Comparison of ENCODE assay signal across 23 cellular contexts in the genomic region with DNA sequence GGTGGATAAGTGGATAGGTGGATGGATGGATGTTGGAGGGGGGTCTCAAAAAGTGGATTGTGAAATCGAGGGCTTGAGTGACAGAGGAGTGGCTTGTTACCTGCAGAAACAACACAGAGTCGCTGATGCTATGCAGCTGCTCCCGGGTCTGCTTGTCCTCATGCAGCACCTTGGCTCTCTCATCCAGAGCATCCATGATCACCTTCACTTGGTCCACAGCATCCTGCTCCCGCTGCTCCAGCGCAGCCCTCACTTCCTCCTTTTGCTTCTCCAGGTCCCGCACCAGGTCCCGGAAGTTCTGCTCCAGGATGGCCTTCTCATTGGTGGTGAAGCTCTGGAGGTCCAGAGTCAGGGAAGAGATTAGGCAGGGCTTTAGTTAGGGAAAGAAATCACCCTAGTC. TPM values are rescaled to one million over a fixed set of nuclear protein-coding genes. Genes with fewer than 3 reads are reported as not detected.
DNase-seq lines count a peak whose midpoint lies in the region; ATAC-seq and TF ChIP-seq lines count a peak whose summit lies in the region.
"Had no signal": no experiment of that assay in that cellular context is flagged by ENCODE, and none has a peak within 500 bp of the region (broad histone marks: within the 10 kb centered on the region; RNA-seq: fewer than 3 reads in every experiment).

No MANE protein-coding gene starts in this region.

- no peaks in the 10 kb centered on the region for H3K9me3 ChIP-seq in RWPE2 (ENCODE audit: severe bottlenecking)
- no peaks in the 10 kb centered on the region for H3K9me3 ChIP-seq in osteoblast (ENCODE audit: low read depth, low read length)
- no peaks in the 10 kb centered on the region for H3K9me3 ChIP-seq in upper lobe of right lung
- no peaks in the 10 kb centered on the region for H3K9me3 ChIP-seq in body of pancreas

- intact Hi-C loops in upper lobe of right lung (cut with DNase I) (no loop called here), body of pancreas (cut with DNase I) (no loop called here)

- no peaks in the 10 kb centered on the region for H3K9me3 Mint-ChIP-seq in chondrocyte (ENCODE audit: low read depth)

- no peak overlapping the region for H3K27ac Mint-ChIP-seq in chondrocyte (ENCODE audit: unreplicated experiment)

- H3K36me3 ChIP-seq in RWPE2 (ENCODE audit: low read depth) (peaks cover 89% of the 10 kb centered on the region), osteoblast (ENCODE audit: insufficient read depth, low read length) (no peaks in the 10 kb centered on the region), upper lobe of right lung (no peaks in the 10 kb centered on the region), body of pancreas (replicated peaks in 1 of 2; ENCODE audit: insufficient read depth in 1 of 2, low read depth in 2 of 2) (no peaks in the 10 kb centered on the region)

- no peak overlapping the region for H3K4me3 Mint-ChIP-seq in chondrocyte (ENCODE audit: unreplicated experiment)
- H3K4me3 Mint-ChIP-seq: CD4-positive, CD25-positive, alpha-beta regulatory T cell had no signal

- DNase-seq in RWPE2 (ENCODE audit: low spot score), result no peak
- peak; percentile 32 for DNase-seq in chondrocyte (ENCODE audit: low spot score)
- peak; percentile 34 for DNase-seq in osteoblast (ENCODE audit: insufficient read length, low spot score, missing footprints)
- peak; percentile 30 for DNase-seq in upper lobe of right lung
- DNase-seq in midbrain (lab: John Stamatoyannopoulos, UW), result no peak
- DNase-seq in body of pancreas, result no peak
- no peak for DNase-seq in DMS153 treated with DMSO at 0.1 percent for 48 hours (lab: John Stamatoyannopoulos, UW; ENCODE audit: unreplicated experiment)
- DNase-seq: CD4-positive, CD25-positive, alpha-beta regulatory T cell; DMS79; GOT3; HCEC 1CT; NCI-H1105; NCI-H146; NCI-H2029; NCI-H226; NCI-H510A treated with DMSO at 0.1 percent for 48 hours; NCI-H748 treated with DMSO at 0.1 percent for 48 hours; NK-92 treated with Interleukin-12 subunit alpha and Interleukin-12 subunit beta, amount 100 ng/mL, for 24 hours had no signal

- H3K4me1 ChIP-seq in RWPE2 (ENCODE audit: insufficient read depth, poor library complexity, severe bottlenecking) (peaks cover 62% of the 10 kb centered on the region), osteoblast (ENCODE audit: insufficient read depth, low read length) (no peaks in the 10 kb centered on the region), upper lobe of right lung (no peaks in the 10 kb centered on the region), body of pancreas (peaks cover 6% of the 10 kb centered on the region)

- TF ChIP-seq CTCF in RWPE2 (IDR thresholded peaks at IDR 0.05; ENCODE audit: poor library complexity, severe bottlenecking) (no peak), chondrocyte (IDR thresholded peaks at IDR 0.05) (no peak), osteoblast (IDR thresholded peaks at IDR 0.05; ENCODE audit: extremely low read depth, low read depth, low read length) (no peak), upper lobe of right lung (IDR thresholded peaks at IDR 0.05) (no peak), body of pancreas (IDR thresholded peaks at IDR 0.05) (no peak)

- no peaks in the 10 kb centered on the region for H3K4me1 Mint-ChIP-seq in chondrocyte (ENCODE audit: low read depth)
- H3K4me1 Mint-ChIP-seq: CD4-positive, CD25-positive, alpha-beta regulatory T cell had no signal

- H3K27me3 ChIP-seq in RWPE2 (ENCODE audit: insufficient read depth, poor library complexity, severe bottlenecking) (no peaks in the 10 kb centered on the region), osteoblast (ENCODE audit: insufficient read depth, low read length) (peaks cover 15% of the 10 kb centered on the region), upper lobe of right lung (no peaks in the 10 kb centered on the region), body of pancreas (no peaks in the 10 kb centered on the region)

- peaks cover 35% of the 10 kb centered on the region for H3K27me3 Mint-ChIP-seq in chondrocyte (ENCODE audit: low read depth)

- no peaks in the 10 kb centered on the region for H4K20me1 ChIP-seq in osteoblast (ENCODE audit: insufficient read depth, low read length)

- no peaks in the 10 kb centered on the region for H3K79me2 ChIP-seq in osteoblast (ENCODE audit: insufficient read depth, low read length)

- no peak for ATAC-seq in RWPE2 (ENCODE audit: low read depth)
- ATAC-seq in upper lobe of right lung, result no peak
- no peak for ATAC-seq in body of pancreas
- ATAC-seq: Panc1 had no signal

- H3K4me2 ChIP-seq in osteoblast (ENCODE audit: insufficient read depth, low read length), result no peak overlapping the region
- H3K4me2 ChIP-seq: KMS-11 had no signal

- H3K4me3 ChIP-seq in RWPE2 (ENCODE audit: severe bottlenecking), result no peak overlapping the region
- no peak overlapping the region for H3K4me3 ChIP-seq in osteoblast (ENCODE audit: insufficient read depth, low read length)
- H3K4me3 ChIP-seq in upper lobe of right lung, result no peak overlapping the region
- no peak overlapping the region for H3K4me3 ChIP-seq in body of pancreas

- WGBS in body of pancreas, 2 donors, result 85 to 89% methylated on average over 6 to 7 of the region's 7 CpGs

- H2AFZ ChIP-seq in osteoblast (ENCODE audit: low read length), result no peak overlapping the region

- no peaks in the 10 kb centered on the region for H3K36me3 Mint-ChIP-seq in chondrocyte (ENCODE audit: low read depth)
- H3K36me3 Mint-ChIP-seq: CD4-positive, CD25-positive, alpha-beta regulatory T cell had no signal

- no peak for TF ChIP-seq POLR2A in body of pancreas (IDR thresholded peaks at IDR 0.05)

- H3K27ac ChIP-seq in RWPE2 (ENCODE audit: poor library complexity, severe bottlenecking) (peak overlapping the region; percentile 92), osteoblast (ENCODE audit: low read depth, low read length) (no peak overlapping the region), upper lobe of right lung (no peak overlapping the region), body of pancreas (no peak overlapping the region)
- H3K27ac ChIP-seq: HL-60, KMS-11 had no signal

RNA-seq across cellular contexts. Expression of a gene that starts 10.7 kb away (rescaled TPM):
- total RNA-seq in chondrocyte, result not detected in 3 replicates
- total RNA-seq in osteoblast, result under 0.01 and 0.36 TPM in 2 replicates
- total RNA-seq in upper lobe of right lung, result 3.4 TPM
- 1 to 10 TPM in 1 of 2 donors, under 1 TPM in 1; 0.26 to 6.3 TPM for total RNA-seq in body of pancreas
- total RNA-seq: A673; CD4-positive, CD25-positive, alpha-beta regulatory T cell; SK-MEL-5 had no signal

Comparison
In these comparisons a context has a peak if more than half of its experiments do, and no peak if none do; other contexts are left out.
1. DNase-seq: peak in chondrocyte (single experiment), osteoblast (single experiment) and upper lobe of right lung (single experiment); none in RWPE2 (single experiment), midbrain (single experiment), body of pancreas (0 of 4) and DMS153 treated with DMSO at 0.1 percent for 48 hours (single experiment).